Comparison of ENCODE assay signal across 12 cellular contexts in genomic region chr14:51849095-51849494, GRCh38. TPM values are rescaled to one million over a fixed set of nuclear protein-coding genes. Genes with fewer than 3 reads are reported as not detected.
DNase-seq lines count a peak whose midpoint lies in the region; ATAC-seq, FAIRE-seq and TF ChIP-seq lines count a peak whose summit lies in the region.
"Had no signal": no experiment of that assay in that cellular context is flagged by ENCODE, and none has a peak within 500 bp of the region (broad histone marks: within the 10 kb centered on the region; RNA-seq: fewer than 3 reads in every experiment).

No MANE protein-coding gene starts in this region.

- H3K27ac ChIP-seq in OCI-LY3 (ENCODE audit: low read length), result peak overlapping the region; percentile 98
- H3K27ac ChIP-seq: SK-N-MC, thoracic aorta had no signal

- H4K20me1 ChIP-seq in OCI-LY3 (ENCODE audit: insufficient read depth, low read length), result no peaks in the 10 kb centered on the region

- H3K36me3 Mint-ChIP-seq in activated naive CD4-positive, alpha-beta T cell treated with anti-CD3 and anti-CD28 coated beads, Interleukin-2, amount 50 U/mL, for 24 hours, result peaks cover 10% of the 10 kb centered on the region

- peaks cover 11% of the 10 kb centered on the region for H3K9me3 Mint-ChIP-seq in activated naive CD4-positive, alpha-beta T cell treated with anti-CD3 and anti-CD28 coated beads, Interleukin-2, amount 50 U/mL, for 24 hours

- no peak for TF ChIP-seq CTCF in OCI-LY3 (IDR thresholded peaks at IDR 0.05; ENCODE audit: low read depth, low read length)

- peak overlapping the region; percentile 43 for H3K4me3 Mint-ChIP-seq in activated naive CD4-positive, alpha-beta T cell treated with anti-CD3 and anti-CD28 coated beads, Interleukin-2, amount 50 U/mL, for 24 hours

- peaks cover 59% of the 10 kb centered on the region for H3K4me1 ChIP-seq in OCI-LY3 (ENCODE audit: low read length)

- no peak for TF ChIP-seq POLR2A in GM12891 (IDR thresholded peaks at IDR 0.05; ENCODE audit: low read depth, low read length)

- no peak overlapping the region for H2AFZ ChIP-seq in OCI-LY3 (ENCODE audit: low read depth, low read length)

- no peaks in the 10 kb centered on the region for H3K27me3 Mint-ChIP-seq in activated naive CD4-positive, alpha-beta T cell treated with anti-CD3 and anti-CD28 coated beads, Interleukin-2, amount 50 U/mL, for 24 hours

- FAIRE-seq in GM12891 (lab: Jason Lieb, UNC), result peak; percentile 74

- H3K4me1 Mint-ChIP-seq in activated naive CD4-positive, alpha-beta T cell treated with anti-CD3 and anti-CD28 coated beads, Interleukin-2, amount 50 U/mL, for 24 hours, result peaks cover 89% of the 10 kb centered on the region

- H3K9ac ChIP-seq in OCI-LY3 (ENCODE audit: low read length), result no peak overlapping the region

- H3K27ac Mint-ChIP-seq in activated naive CD4-positive, alpha-beta T cell treated with anti-CD3 and anti-CD28 coated beads, Interleukin-2, amount 50 U/mL, for 24 hours, result peak overlapping the region; percentile 91

- no peaks in the 10 kb centered on the region for H3K27me3 ChIP-seq in OCI-LY3 (ENCODE audit: low read depth, low read length)

- DNase-seq in GM12891 (ENCODE audit: insufficient read length, low spot score) (no peak), renal cortical epithelial cell (ENCODE audit: low read depth) (peak; percentile 18), anterior cingulate cortex (lab: John Stamatoyannopoulos, UW) (no peak)
- DNase-seq: hypothalamus had no signal

- H3K79me2 ChIP-seq in OCI-LY3 (ENCODE audit: low read length), result no peaks in the 10 kb centered on the region

- H3K4me3 ChIP-seq in OCI-LY3 (ENCODE audit: low read length), result no peak overlapping the region
- H3K4me3 ChIP-seq: SK-N-MC, thoracic aorta had no signal

- H3K9me3 ChIP-seq in OCI-LY3 (ENCODE audit: insufficient read depth, low read length), result no peaks in the 10 kb centered on the region
- H3K9me3 ChIP-seq: thoracic aorta had no signal

- ATAC-seq in GM19467 (IDR thresholded peaks at IDR 0.05; ENCODE audit: unreplicated experiment) (no peak), HG03520 (IDR thresholded peaks at IDR 0.05; ENCODE audit: unreplicated experiment) (no peak), GM19455 (IDR thresholded peaks at IDR 0.05; ENCODE audit: unreplicated experiment) (no peak)

- H3K4me2 ChIP-seq in OCI-LY3 (ENCODE audit: low read length), result no peak overlapping the region

- H3K36me3 ChIP-seq in OCI-LY3 (replicated peaks; ENCODE audit: low read depth, low read length), result no peaks in the 10 kb centered on the region
- H3K36me3 ChIP-seq: thoracic aorta had no signal

TF ChIP-seq in GM12891, 5 proteins besides CTCF, POLR2A, EP300 and RAD21:
- TF ChIP-seq SPI1 (IDR thresholded peaks at IDR 0.05; ENCODE audit: low read depth, low read length), result no peak
- TF ChIP-seq POLR2AphosphoS5 (IDR thresholded peaks at IDR 0.05; ENCODE audit: low read depth, low read length), result no peak
- no peak for TF ChIP-seq POU2F2 (IDR thresholded peaks at IDR 0.05; ENCODE audit: low read depth, low read length)
- no peak for TF ChIP-seq PAX5 (IDR thresholded peaks at IDR 0.05; ENCODE audit: insufficient read depth, low read length, severe bottlenecking)
- TF ChIP-seq TAF1 (IDR thresholded peaks at IDR 0.05; ENCODE audit: low read depth, low read length), result no peak

RNA-seq across cellular contexts. Expression of gene GNG2, which starts 11.3 kb away (rescaled TPM):
- polyA plus RNA-seq in GM12891 (2012; ENCODE audit: low read depth, missing spikeins), result 33.6 TPM
- 0.52 and 2.8 TPM in 2 replicates for total RNA-seq in renal cortical epithelial cell
- total RNA-seq: G401 had no signal
